Comparison of ENCODE assay signal across 20 cellular contexts in genomic region chrX:54950730-54951375, GRCh38. TPM values are rescaled to one million over a fixed set of nuclear protein-coding genes. Genes with fewer than 3 reads are reported as not detected.
DNase-seq lines count a peak whose midpoint lies in the region; ATAC-seq and TF ChIP-seq lines count a peak whose summit lies in the region.
"Had no signal": no experiment of that assay in that cellular context is flagged by ENCODE, and none has a peak within 500 bp of the region (broad histone marks: within the 10 kb centered on the region; RNA-seq: fewer than 3 reads in every experiment).

No MANE protein-coding gene starts in this region.

- H3K27me3 ChIP-seq in adrenal gland = no peaks in the 10 kb centered on the region

- H3K36me3 Mint-ChIP-seq in memory B cell = no peaks in the 10 kb centered on the region
- H3K36me3 Mint-ChIP-seq: activated naive CD8-positive, alpha-beta T cell treated with anti-CD3 and anti-CD28 coated beads, Interleukin-2, amount 10 ng/mL, durations not matched to agents 7 days and 5 days; CD4-positive, alpha-beta memory T cell; immature natural killer cell had no signal

- ATAC-seq in memory B cell (ENCODE audit: low read depth) = no peak
- ATAC-seq in HG03378 (IDR thresholded peaks at IDR 0.05; ENCODE audit: unreplicated experiment) = no peak

- H3K4me3 ChIP-seq in adrenal gland = no peak overlapping the region

- H3K9me3 ChIP-seq in adrenal gland (replicated peaks in 1 of 3) = no peaks in the 10 kb centered on the region
- H3K9me3 ChIP-seq: SK-N-SH had no signal

- no peaks in the 10 kb centered on the region for H3K9me3 Mint-ChIP-seq in memory B cell
- H3K9me3 Mint-ChIP-seq: activated naive CD8-positive, alpha-beta T cell treated with anti-CD3 and anti-CD28 coated beads, Interleukin-2, amount 10 ng/mL, durations not matched to agents 7 days and 5 days; CD4-positive, alpha-beta memory T cell; immature natural killer cell had no signal

- no peak overlapping the region for H3K4me3 Mint-ChIP-seq in memory B cell
- H3K4me3 Mint-ChIP-seq: activated naive CD8-positive, alpha-beta T cell treated with anti-CD3 and anti-CD28 coated beads, Interleukin-2, amount 10 ng/mL, durations not matched to agents 7 days and 5 days; CD4-positive, alpha-beta memory T cell; immature natural killer cell had no signal

- H3K4me1 Mint-ChIP-seq in memory B cell = no peaks in the 10 kb centered on the region
- H3K4me1 Mint-ChIP-seq: immature natural killer cell had no signal

- TF ChIP-seq CTCF in adrenal gland (IDR thresholded peaks at IDR 0.05) = no peak

- intact Hi-C loops in adrenal gland (cut with DNase I) = no loop called here

- TF ChIP-seq POLR2A in adrenal gland (IDR thresholded peaks at IDR 0.05) = no peak

- H3K27ac Mint-ChIP-seq in memory B cell = peak overlapping the region; percentile 46
- H3K27ac Mint-ChIP-seq: activated naive CD8-positive, alpha-beta T cell treated with anti-CD3 and anti-CD28 coated beads, Interleukin-2, amount 10 ng/mL, durations not matched to agents 7 days and 5 days; CD4-positive, alpha-beta memory T cell; immature natural killer cell had no signal

- DNase-seq in G401 (ENCODE audit: low spot score) (peak; percentile 81), NCI-H1417 (lab: John Stamatoyannopoulos, UW) (peak in 2 of 3 experiments; percentile 68 to 88), NCI-H345 treated with DMSO at 0.1 percent for 48 hours (lab: John Stamatoyannopoulos, UW; ENCODE audit: unreplicated experiment) (peak; percentile 82), memory B cell (ENCODE audit: low spot score in 2 of 2) (no peak), adrenal gland (no peak)
- DNase-seq in stimulated activated CD4-positive, alpha-beta T cell treated with anti-CD3 and anti-CD28 coated beads, Interleukin-15, amount 100 ng/mL, for 24 hours = no peak
- DNase-seq: activated naive CD8-positive, alpha-beta T cell treated with anti-CD3 and anti-CD28 coated beads, Interleukin-2, amount 10 ng/mL, durations not matched to agents 7 days and 5 days; CD4-positive, alpha-beta memory T cell; cortex of kidney; EL; head of caudate nucleus; immature natural killer cell; Kasumi-1; NCI-H187 treated with DMSO at 0.1 percent for 48 hours; retina; SK-N-SH; stimulated activated CD4-positive, alpha-beta T cell treated with anti-CD3 and anti-CD28 coated beads, Interleukin-12 subunit alpha, Interleukin-12 subunit beta, amount 100 ng/mL, for 4 hours; T-helper 9 cell had no signal

- WGBS in adrenal gland, 4 donors = 60 to 100% (median 80%) methylated on average over 2 to 8 of the region's 8 CpGs

- no peak overlapping the region for H3K27ac ChIP-seq in adrenal gland

- no peaks in the 10 kb centered on the region for H3K36me3 ChIP-seq in adrenal gland (replicated peaks in 1 of 2)

- H3K4me1 ChIP-seq in adrenal gland (replicated peaks in 1 of 2) = no peaks in the 10 kb centered on the region

- in situ Hi-C loops in G401 (cut with HindIII; ENCODE audit: low sequenced_read_pairs) = no loop called here

- H3K27me3 Mint-ChIP-seq in memory B cell = no peaks in the 10 kb centered on the region
- H3K27me3 Mint-ChIP-seq: activated naive CD8-positive, alpha-beta T cell treated with anti-CD3 and anti-CD28 coated beads, Interleukin-2, amount 10 ng/mL, durations not matched to agents 7 days and 5 days; CD4-positive, alpha-beta memory T cell had no signal

RNA-seq across cellular contexts. Expression of gene TRO, which starts 30.2 kb away (rescaled TPM):
- total RNA-seq in G401 (2014; rRNA removed; shearing (Covaris generic)) = 18.2 and 25.2 TPM in 2 replicates
- 1 to 10 TPM; 1.3 to 7.4 (median 4.3) TPM for total RNA-seq in adrenal gland
- polyA plus RNA-seq in adrenal gland = 10 to 100 TPM in 2 of 3 donors, 1 to 10 TPM in 1; 6.6 to 21.1 (median 17.0) TPM
- total RNA-seq: HT-29 had no signal

RNA-seq across cellular contexts. Expression of gene PFKFB1, which starts 43.1 kb away (rescaled TPM):
- 0.14 and 0.55 TPM in 2 replicates for total RNA-seq in G401 (2014; rRNA removed; shearing (Covaris generic))
- under 1 TPM in 5 of 8 donors, not detected in 3; 0.25 to 0.94 (median 0.41) TPM for total RNA-seq in adrenal gland
- polyA plus RNA-seq in adrenal gland = 1 to 10 TPM in 2 of 3 donors, under 1 TPM in 1; 0.38 to 4.1 (median 1.7) TPM
- total RNA-seq: HT-29 had no signal
- polyA plus RNA-seq: CD4-positive, alpha-beta memory T cell had no signal

RNA-seq across cellular contexts. Expression of gene APEX2, which starts 49.3 kb away (rescaled TPM):
- 8.3 and 10.7 TPM in 2 replicates for total RNA-seq in G401 (2014; rRNA removed; shearing (Covaris generic))
- 10 to 100 TPM; 11.7 to 16.8 (median 14.6) TPM for total RNA-seq in adrenal gland
- polyA plus RNA-seq in adrenal gland = 10 to 100 TPM in 1 of 3 donors, 1 to 10 TPM in 2; 7.1 to 16.2 (median 7.2) TPM

Comparison
In these comparisons a context has a peak if more than half of its experiments do, and no peak if none do; other contexts are left out.
1. DNase-seq: peak in G401 (single experiment), NCI-H1417 (2 of 3) and NCI-H345 treated with DMSO at 0.1 percent for 48 hours (single experiment); none in memory B cell (0 of 2), stimulated activated CD4-positive, alpha-beta T cell treated with anti-CD3 and anti-CD28 coated beads, Interleukin-15, amount 100 ng/mL, for 24 hours (single experiment) and adrenal gland (0 of 7).